In the genomic region with DNA sequence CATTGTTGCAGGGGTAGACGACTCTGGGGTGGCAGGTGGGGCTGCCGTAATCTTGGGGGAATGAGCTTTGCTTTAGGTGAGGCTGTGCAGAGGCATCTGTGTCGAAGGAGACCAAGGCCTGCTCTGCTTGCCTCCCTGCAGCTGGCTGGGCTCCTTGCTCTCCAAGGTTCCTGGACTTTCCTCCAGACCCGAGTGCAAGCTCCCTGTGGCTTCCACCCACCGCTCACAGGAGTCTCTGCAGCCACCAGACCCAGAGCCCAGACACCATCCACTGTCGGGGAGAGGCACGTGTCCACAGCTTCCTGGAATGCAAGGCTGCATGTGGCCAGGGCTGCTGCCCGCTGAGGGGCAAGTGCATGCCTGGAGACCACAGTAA, we compare ENCODE assay signal across 17 cellular contexts. TPM values are rescaled to one million over a fixed set of nuclear protein-coding genes. Genes with fewer than 3 reads are reported as not detected.
A peak's percentile ranks its signal among the peaks of the same experiment; 100 is the strongest.
DNase-seq lines count a peak whose midpoint lies in the region; ATAC-seq and TF ChIP-seq lines count a peak whose summit lies in the region.
"Had no signal": no experiment of that assay in that cellular context is flagged by ENCODE, and none has a peak within 500 bp of the region (broad histone marks: within the 10 kb centered on the region; RNA-seq: fewer than 3 reads in every experiment).

No MANE protein-coding gene starts in this region.

- CTCF ChIA-PET in A673 (lab: Charles Lee): no interaction called here

- H2AFZ ChIP-seq in neuronal stem cell (ENCODE audit: low read length): no peak overlapping the region

- no CpG with 5 or more reads among the region's 8 CpGs for WGBS in neuronal stem cell (ENCODE audit: extremely low coverage in 2 of 2, insufficient read length in 2 of 2, insufficient replicate concordance in 1 of 2), 2 donors

- intact Hi-C loops in A673 (cut with micrococcal nuclease; ENCODE audit: unreplicated experiment): no loop called here

- H3K36me3 ChIP-seq in A673 (ENCODE audit: insufficient read depth, low read length, poor library complexity, severe bottlenecking): no peaks in the 10 kb centered on the region
- H3K36me3 ChIP-seq in SK-N-MC (ENCODE audit: insufficient read depth, low read length): 0 out of 2 replicates have a peak, but pooled peaks cover 7% of the 10 kb centered on the region
- no peaks in the 10 kb centered on the region for H3K36me3 ChIP-seq in neuronal stem cell (replicated peaks in 1 of 2; ENCODE audit: control insufficient read depth in 2 of 2, insufficient read depth in 2 of 2, low read length in 2 of 2)
- H3K36me3 ChIP-seq: BE2C, HAP-1 had no signal

- no peak overlapping the region for H4K8ac ChIP-seq in neuronal stem cell (ENCODE audit: low read depth, low read length)

- H3K4me2 ChIP-seq in neuronal stem cell (ENCODE audit: insufficient read depth, low read length, poor library complexity, severe bottlenecking): no peak overlapping the region

- H3K9me3 ChIP-seq in A673 (ENCODE audit: low read depth, low read length, poor library complexity, severe bottlenecking): peaks cover 8% of the 10 kb centered on the region
- H3K9me3 ChIP-seq in SK-N-MC (ENCODE audit: low read depth, low read length): peaks cover 4% of the 10 kb centered on the region; the same call in 1 of the 2 replicates
- peaks cover 0 to 2% of the 10 kb centered on the region in 2 donors for H3K9me3 ChIP-seq in neuronal stem cell (replicated peaks in 1 of 2; ENCODE audit: control insufficient read depth in 2 of 2, insufficient read depth in 1 of 2, low read depth in 1 of 2, low read length in 2 of 2)
- H3K9me3 ChIP-seq: BE2C, HAP-1 had no signal

- no peak overlapping the region for H2BK12ac ChIP-seq in neuronal stem cell (ENCODE audit: low read length)

- H3K27me3 ChIP-seq in A673 (replicated peaks; ENCODE audit: insufficient read depth, low read depth, low read length, poor library complexity): no peaks in the 10 kb centered on the region
- H3K27me3 ChIP-seq in neuronal stem cell (ENCODE audit: control insufficient read depth in 3 of 3, insufficient read depth in 3 of 3, low read depth in 1 of 3, low read length in 3 of 3): peaks cover 0 to 10% (median 0%) of the 10 kb centered on the region in 3 experiments
- H3K27me3 ChIP-seq: BE2C had no signal

- H2BK120ac ChIP-seq in neuronal stem cell (ENCODE audit: low read depth, low read length): no peak overlapping the region

- H3K9ac ChIP-seq in SK-N-MC (ENCODE audit: insufficient read length) (no peak overlapping the region), neuronal stem cell (ENCODE audit: low read depth, low read length, poor library complexity) (no peak overlapping the region)

- no TSS peak for BruUV-seq in A673 (replicated peaks; lab: Mats Ljungman, UMichigan)

- H4K91ac ChIP-seq in neuronal stem cell (ENCODE audit: low read depth, low read length, poor library complexity): no peak overlapping the region

- POLR2A ChIA-PET in A673 (lab: Charles Lee; ENCODE audit: low non-redundant PET): no interaction called here

- H3K18ac ChIP-seq in neuronal stem cell (ENCODE audit: low read length): no peak overlapping the region

- TF ChIP-seq CTCF in A673 (conservative IDR thresholded peaks at IDR 0.05; ENCODE audit: low read depth, low read length): no peak

- no peak for ATAC-seq in HG03108 (IDR thresholded peaks at IDR 0.05; ENCODE audit: unreplicated experiment)
- no peak for ATAC-seq in GM21576 (IDR thresholded peaks at IDR 0.05; ENCODE audit: unreplicated experiment)

- H3K27ac ChIP-seq in A673 (ENCODE audit: low read depth, low read length, poor library complexity, severe bottlenecking) (peak overlapping the region; percentile 22), SK-N-MC (0 out of 2 replicates have a peak overlapping the region, but pooled peaks have one; percentile 52), neuronal stem cell (replicated peaks; ENCODE audit: low read length) (no peak overlapping the region)
- H3K27ac ChIP-seq: HL-60 had no signal

- DNase-seq in A673 (ENCODE audit: low spot score): no peak
- DNase-seq in EH (ENCODE audit: low read depth): peak; percentile 7
- DNase-seq in SK-N-MC (ENCODE audit: low read depth, low spot score): no peak
- no peak for DNase-seq in neuronal stem cell (ENCODE audit: low spot score)
- DNase-seq in activated CD4-positive, CD25-positive, alpha-beta regulatory T cell treated with anti-CD3 and anti-CD28 coated beads, Interleukin-2, amount 50 U/mL, for 72 hours: no peak
- DNase-seq: BE2C, DMS79, NCI-H1417 treated with DMSO at 0.1 percent for 48 hours, NCI-H2029, NCI-H2171, NCI-H446, NCI-H69 had no signal

- H2BK5ac ChIP-seq in neuronal stem cell (ENCODE audit: low read length): no peak overlapping the region

- H2AK5ac ChIP-seq in neuronal stem cell (ENCODE audit: low read depth, low read length): peak overlapping the region; percentile 20

- H3K23ac ChIP-seq in neuronal stem cell (ENCODE audit: low read depth, low read length, poor library complexity): peak overlapping the region; percentile 16

- peak overlapping the region; percentile 25 for H3K14ac ChIP-seq in neuronal stem cell (ENCODE audit: low read length)

- H3K4ac ChIP-seq in neuronal stem cell (ENCODE audit: low read length): no peak overlapping the region

- H3K79me1 ChIP-seq in neuronal stem cell (ENCODE audit: low read depth, low read length): no peaks in the 10 kb centered on the region

- H3K4me1 ChIP-seq in A673 (ENCODE audit: insufficient read depth, low read length, poor library complexity, severe bottlenecking): peaks cover 18% of the 10 kb centered on the region
- peaks cover 0 to 2% of the 10 kb centered on the region in 2 donors for H3K4me1 ChIP-seq in neuronal stem cell (ENCODE audit: control insufficient read depth in 2 of 2, insufficient read depth in 1 of 2, low read depth in 1 of 2, low read length in 2 of 2)
- H3K4me1 ChIP-seq: HAP-1 had no signal

- peak overlapping the region; percentile 78 for H2BK15ac ChIP-seq in neuronal stem cell (ENCODE audit: low read length)

- H3K4me3 ChIP-seq in A673 (ENCODE audit: low read depth, low read length, poor library complexity, severe bottlenecking) (no peak overlapping the region), SK-N-MC (no peak overlapping the region), neuronal stem cell (ENCODE audit: low read length in 2 of 2) (peak overlapping the region in 1 of 2 donors; percentile 1)
- H3K4me3 ChIP-seq: HAP-1 had no signal

RNA-seq across cellular contexts. Expression of a gene that starts 54.9 kb away (rescaled TPM):
- 0.59 and 0.88 TPM in 2 replicates for total RNA-seq in A673 (2021)
- polyA plus RNA-seq in neuronal stem cell (2013, experiment 1 of 2): 0.26 TPM
- 0.36 TPM for polyA plus RNA-seq in neuronal stem cell (2013, experiment 2 of 2)
- total RNA-seq: G401 had no signal
